ENCODE assay signal across 22 cellular contexts in genomic region chr11:75981546-75981945, GRCh38.
DNase-seq lines count a peak whose midpoint lies in the region; ATAC-seq and TF ChIP-seq lines count a peak whose summit lies in the region.
"Had no signal": no experiment of that assay in that cellular context is flagged by ENCODE, and none has a peak within 500 bp of the region (broad histone marks: within the 10 kb centered on the region; RNA-seq: fewer than 3 reads in every experiment).

No MANE protein-coding gene starts in this region.

- H3F3A ChIP-seq in neural progenitor cell (ENCODE audit: low read depth), result no peaks in the 10 kb centered on the region

- H3K36me3 ChIP-seq in Karpas-422 (ENCODE audit: insufficient read depth, low read length), result peaks cover 21% of the 10 kb centered on the region
- H3K36me3 ChIP-seq in ectodermal cell (ENCODE audit: control insufficient read depth, insufficient read depth, low read length), result peaks cover 6% of the 10 kb centered on the region
- H3K36me3 ChIP-seq in neural progenitor cell, result peaks cover 22% of the 10 kb centered on the region
- H3K36me3 ChIP-seq in tibial nerve, result peaks cover 0 to 16% (median 0%) of the 10 kb centered on the region in 3 donors

- no peak for TF ChIP-seq EP300 in tibial nerve (IDR thresholded peaks at IDR 0.05)

- 71 to 82% methylated on average over 1 of the region's 1 CpG for WGBS in ectodermal cell, 2 experiments
- 90 to 100% methylated on average over 1 of the region's 1 CpG for WGBS in tibial nerve, 2 donors

- H3K4me1 ChIP-seq in Karpas-422 (ENCODE audit: low read length) (peaks cover 10% of the 10 kb centered on the region), ectodermal cell (ENCODE audit: control insufficient read depth, insufficient read depth, low read length) (no peaks in the 10 kb centered on the region), neural progenitor cell (peaks cover 21% of the 10 kb centered on the region), tibial nerve (no peaks in the 10 kb centered on the region)
- H3K4me1 ChIP-seq: lower lobe of right lung, upper lobe of right lung had no signal

- no peak overlapping the region for H3K4me2 ChIP-seq in Karpas-422 (ENCODE audit: low read depth, low read length, poor library complexity, severe bottlenecking)
- H3K4me2 ChIP-seq in neural progenitor cell, result peak overlapping the region; percentile 88

- peaks cover 12% of the 10 kb centered on the region for H3K36me3 Mint-ChIP-seq in neural progenitor cell

- peaks cover 63% of the 10 kb centered on the region for H3K79me2 ChIP-seq in Karpas-422 (ENCODE audit: low read length)
- H3K79me2 ChIP-seq in neural progenitor cell (ENCODE audit: low read depth), result peaks cover 69% of the 10 kb centered on the region

- no peak overlapping the region for H3K4me3 ChIP-seq in Karpas-422 (ENCODE audit: low read length)
- H3K4me3 ChIP-seq in ectodermal cell (ENCODE audit: insufficient read depth, low read depth, low read length), result peak overlapping the region; percentile 3
- H3K4me3 ChIP-seq in neural progenitor cell, result peak overlapping the region; percentile 72
- no peak overlapping the region for H3K4me3 ChIP-seq in tibial nerve
- H3K4me3 ChIP-seq: heart right ventricle, lower lobe of right lung, stomach, upper lobe of right lung had no signal

- H4K20me1 ChIP-seq in Karpas-422 (ENCODE audit: insufficient read depth, low read depth, low read length), result no peaks in the 10 kb centered on the region
- H4K20me1 ChIP-seq in neural progenitor cell (ENCODE audit: low read depth), result peaks cover 17% of the 10 kb centered on the region

- TF ChIP-seq POLR2A in tibial nerve (IDR thresholded peaks at IDR 0.05), result no peak

- H3K4me3 Mint-ChIP-seq in neural progenitor cell, result peak overlapping the region; percentile 80

- H3K9me3 Mint-ChIP-seq in neural progenitor cell, result peaks cover 11% of the 10 kb centered on the region

- H3K4me1 Mint-ChIP-seq in neural progenitor cell, result no peaks in the 10 kb centered on the region

- H3K27me3 Mint-ChIP-seq in neural progenitor cell (ENCODE audit: insufficient read depth, low read depth), result peaks cover 2% of the 10 kb centered on the region

- ATAC-seq in GM18498 (IDR thresholded peaks at IDR 0.05; ENCODE audit: unreplicated experiment) (peak; percentile 38), HG02973 (IDR thresholded peaks at IDR 0.05; ENCODE audit: unreplicated experiment) (no peak)
- ATAC-seq: heart right ventricle, lower lobe of right lung, SK-N-SH treated with all-trans-retinoic acid at 6 μM for 48 hours, upper lobe of right lung had no signal

- H3K9me3 ChIP-seq in Karpas-422 (ENCODE audit: low read length), result no peaks in the 10 kb centered on the region
- H3K9me3 ChIP-seq in ectodermal cell (ENCODE audit: control insufficient read depth, low read length), result no peaks in the 10 kb centered on the region
- no peaks in the 10 kb centered on the region for H3K9me3 ChIP-seq in neural progenitor cell (ENCODE audit: low read depth)
- no peaks in the 10 kb centered on the region for H3K9me3 ChIP-seq in tibial nerve
- H3K9me3 ChIP-seq: lower lobe of right lung, stomach, upper lobe of right lung had no signal

- peak overlapping the region; percentile 13; the same call in 1 of the 2 replicates for H3K27ac ChIP-seq in Karpas-422 (ENCODE audit: low read length)
- H3K27ac ChIP-seq in ectodermal cell (ENCODE audit: insufficient read depth, low read depth, low read length, poor library complexity, severe bottlenecking), result no peak overlapping the region
- H3K27ac ChIP-seq in neural progenitor cell, result no peak overlapping the region
- H3K27ac ChIP-seq in tibial nerve, result no peak overlapping the region
- H3K27ac ChIP-seq: heart right ventricle, lower lobe of right lung, stomach, upper lobe of right lung had no signal

- no peak overlapping the region for H3K9ac ChIP-seq in Karpas-422 (ENCODE audit: low read length)
- H3K9ac ChIP-seq in neural progenitor cell, result no peak overlapping the region

- no peak for TF ChIP-seq CTCF in neural progenitor cell (IDR thresholded peaks at IDR 0.05)
- TF ChIP-seq CTCF in tibial nerve (IDR thresholded peaks at IDR 0.05), result no peak

- DNase-seq in Karpas-422, result no peak
- DNase-seq in neural progenitor cell (ENCODE audit: low spot score), result peak; percentile 21
- no peak for DNase-seq in tibial nerve (ENCODE audit: low spot score in 2 of 2)
- DNase-seq in stimulated activated CD4-positive, alpha-beta T cell treated with anti-CD3 and anti-CD28 coated beads, Interleukin-4, amount 100 ng/mL, for 1 hour, result no peak
- DNase-seq in NCI-H524 treated with DMSO at 0.1 percent for 48 hours (lab: John Stamatoyannopoulos, UW), result no peak
- DNase-seq: activated CD4-positive, CD25-positive, alpha-beta regulatory T cell treated with anti-CD3 and anti-CD28 coated beads, Interleukin-2, amount 50 U/mL, for 72 hours; activated effector memory CD4-positive, alpha-beta T cell treated with Interleukin-2 at 50 U/mL for 16 hours; COR-L47; heart right ventricle; IMR-90; islet precursor cell; lower lobe of right lung; NCI-H1694 treated with DMSO at 0.1 percent for 48 hours; posterior cingulate gyrus; stimulated activated CD4-positive, alpha-beta T cell treated with anti-CD3 and anti-CD28 coated beads, Interleukin-1b, Interleukin-23, amount 100 ng/mL, for 48 hours; stomach; T1000; upper lobe of right lung had no signal

- H3K27me3 ChIP-seq in Karpas-422 (ENCODE audit: low read length) (no peaks in the 10 kb centered on the region), ectodermal cell (ENCODE audit: control insufficient read depth, insufficient read depth, low read length, poor library complexity, severe bottlenecking) (no peaks in the 10 kb centered on the region), neural progenitor cell (no peaks in the 10 kb centered on the region), tibial nerve (no peaks in the 10 kb centered on the region)
- H3K27me3 ChIP-seq: heart right ventricle, stomach, upper lobe of right lung had no signal

- no peak overlapping the region for H3K27ac Mint-ChIP-seq in neural progenitor cell

- H3K9me2 ChIP-seq in Karpas-422 (replicated peaks; ENCODE audit: insufficient read depth, low read length), result no peaks in the 10 kb centered on the region

- H2AFZ ChIP-seq in Karpas-422 (ENCODE audit: low read length) (no peak overlapping the region), neural progenitor cell (replicated peaks) (no peak overlapping the region)

Comparison
In these comparisons a context has a peak if more than half of its experiments do, and no peak if none do; other contexts are left out.
1. H3K4me3 ChIP-seq: peak in ectodermal cell (single experiment) and neural progenitor cell (single experiment); none in Karpas-422 (single experiment) and tibial nerve (0 of 4).